15 cellular contexts compared by ENCODE assay signal in the genomic region with DNA sequence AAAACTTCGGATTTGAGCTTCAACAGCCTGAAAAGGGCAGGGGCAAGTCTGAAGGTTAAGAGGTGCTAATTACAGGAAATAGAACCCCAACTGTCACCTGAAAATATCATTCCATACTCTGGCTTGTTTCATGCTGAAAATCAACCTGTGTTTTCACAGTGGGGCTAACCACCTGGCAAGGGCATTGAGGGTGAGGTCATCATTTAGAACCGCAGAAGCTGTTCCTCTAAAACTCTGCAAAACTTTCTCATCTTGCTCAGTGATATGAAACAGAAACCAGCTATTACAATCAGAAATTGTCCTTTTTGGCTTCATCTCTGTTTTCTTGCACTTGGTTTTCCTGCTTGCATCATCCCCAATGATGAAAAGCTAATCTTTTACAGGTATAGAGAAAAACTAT.
DNase-seq lines count a peak whose midpoint lies in the region; ATAC-seq and TF ChIP-seq lines count a peak whose summit lies in the region.
"Had no signal": no experiment of that assay in that cellular context is flagged by ENCODE, and none has a peak within 500 bp of the region (broad histone marks: within the 10 kb centered on the region; RNA-seq: fewer than 3 reads in every experiment).

No MANE protein-coding gene starts in this region.

- H3K4me3 ChIP-seq in fibroblast of the aortic adventitia (ENCODE audit: low read depth, low read length), result no peak overlapping the region
- H3K4me3 ChIP-seq: ovary, SK-N-MC, thoracic aorta had no signal

- peak; percentile 24 for DNase-seq in fibroblast of the aortic adventitia (ENCODE audit: low read depth)
- no peak for DNase-seq in NCI-H2107 treated with DMSO at 0.1 percent for 48 hours (lab: John Stamatoyannopoulos, UW; ENCODE audit: unreplicated experiment)
- no peak for DNase-seq in KG1 (lab: John Stamatoyannopoulos, UW)
- DNase-seq in HuH-7.5 (ENCODE audit: low spot score), result no peak
- DNase-seq: CD4-positive, alpha-beta T cell; GDM1; Karpas-422; NCI-H1694 treated with DMSO at 0.1 percent for 48 hours; ovary had no signal

- ATAC-seq in GM19035 (IDR thresholded peaks at IDR 0.05; ENCODE audit: unreplicated experiment) (peak; percentile 68), GM21717 (IDR thresholded peaks at IDR 0.05; ENCODE audit: unreplicated experiment) (peak; percentile 87), HG03139 (IDR thresholded peaks at IDR 0.05; ENCODE audit: unreplicated experiment) (peak; percentile 92)
- ATAC-seq: WTC11 had no signal

- no peak for TF ChIP-seq CTCF in fibroblast of the aortic adventitia (IDR thresholded peaks at IDR 0.05; ENCODE audit: insufficient read depth, low read length)
